ENCODE assay signal across 2 cellular contexts in the genomic region with DNA sequence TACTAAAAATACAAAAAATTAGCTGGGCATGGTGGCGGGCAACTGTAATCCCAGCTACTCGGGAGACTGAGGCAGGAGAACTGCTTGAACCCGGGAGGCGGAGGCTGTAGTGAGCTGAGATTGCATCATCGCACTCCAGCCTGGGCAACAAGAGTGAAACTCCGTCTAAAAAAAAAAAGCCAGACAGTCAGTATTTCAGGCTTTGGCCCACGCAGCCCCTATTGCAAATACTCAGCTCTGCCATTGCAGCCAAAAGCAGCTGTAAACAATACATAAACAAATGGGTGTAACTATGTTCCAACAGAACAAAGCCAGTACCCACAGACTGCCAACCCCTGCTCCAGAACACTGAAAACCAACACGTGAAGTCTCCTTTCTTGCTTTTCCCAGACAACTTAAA.
TF ChIP-seq lines count a peak whose summit lies in the region.
"Not testable (repeated sequence)": the region's sequence is repeated elsewhere in the genome, so short reads cannot be mapped to it uniquely, and the experiment has no call there.

No MANE protein-coding gene starts in this region.

TF ChIP-seq in IMR-90, 13 proteins besides CTCF, POLR2A, EP300 and RAD21:
- 0 out of 2 replicates have a peak, but pooled peaks have one; percentile 4 for TF ChIP-seq CEBPB (IDR thresholded peaks at IDR 0.05; ENCODE audit: low read depth, low read length)
TF ChIP-seq in IMR-90: peak in this region for 1; not testable (repeated sequence) for 12.

TF ChIP-seq in HepG2, 621 proteins besides CTCF, POLR2A, EP300 and RAD21:
- TF ChIP-seq ATF7 (IDR thresholded peaks at IDR 0.05) (peak; percentile 47; the same call in 1 of the 2 replicates), CEBPB (IDR thresholded peaks at IDR 0.05; ENCODE audit: borderline replicate concordance, low read depth, low read length) (0 out of 2 replicates have a peak, but pooled peaks have one; percentile 28)
- not testable (repeated sequence) for TF ChIP-seq ATF7 (CRISPR knock-in tag; IDR thresholded peaks at IDR 0.05)
TF ChIP-seq in HepG2: peak in this region for 2; not testable (repeated sequence) for 619.
